8 cellular contexts compared by ENCODE assay signal in genomic region chr4:184649026-184649970, GRCh38. TPM values are rescaled to one million over a fixed set of nuclear protein-coding genes. Genes with fewer than 3 reads are reported as not detected.
A peak's percentile ranks its signal among the peaks of the same experiment; 100 is the strongest.
DNase-seq lines count a peak whose midpoint lies in the region; ATAC-seq lines count a peak whose summit lies in the region.

CASP3 (minus strand) TSS chr4:184649447; CDS start chr4:184638453, 10,994 bp downstream.
PRIMPOL (plus strand) TSS chr4:184649738; CDS start chr4:184657141, 7,403 bp downstream.

- peak within 1 kb of the TSS; percentile 90 to 96 for H3K4me3 ChIP-seq in mesenchymal stem cell (ENCODE audit: insufficient read depth in 1 of 2, low read depth in 1 of 2, low read length in 2 of 2)

- 1% methylated on average over 73 of the region's 90 CpGs for WGBS in mesenchymal stem cell

- peak within 1 kb of the TSS; percentile 75 for H2BK120ac ChIP-seq in mesenchymal stem cell (ENCODE audit: low read depth, low read length)

- H3K9ac ChIP-seq in mesenchymal stem cell (ENCODE audit: low read length) = peak within 1 kb of the TSS; percentile 92

- H3K36me3 ChIP-seq in mesenchymal stem cell (ENCODE audit: control insufficient read depth in 1 of 2, insufficient read depth in 2 of 2, low read depth in 1 of 2, low read length in 2 of 2) = peaks cover 5 to 24% of the 10 kb centered on the region in 2 experiments

- H3K23ac ChIP-seq in mesenchymal stem cell (ENCODE audit: low read length in 2 of 2) = peak within 1 kb of the TSS in 1 of 2 experiments; percentile 46

- peak within 1 kb of the TSS; percentile 79 for H2AFZ ChIP-seq in mesenchymal stem cell (ENCODE audit: low read depth, low read length)

- H3K18ac ChIP-seq in mesenchymal stem cell (ENCODE audit: low read depth in 1 of 2, low read length in 2 of 2) = peak within 1 kb of the TSS; percentile 17 to 93

- peak within 1 kb of the TSS; percentile 84 for H3K27ac ChIP-seq in mesenchymal stem cell (ENCODE audit: low read length, poor library complexity, severe bottlenecking)

- H2AK5ac ChIP-seq in mesenchymal stem cell (ENCODE audit: low read length, severe bottlenecking) = peak within 1 kb of the TSS; percentile 3

- no peaks in the 10 kb centered on the region for H3K9me3 ChIP-seq in mesenchymal stem cell (ENCODE audit: control insufficient read depth, low read length)

- H4K8ac ChIP-seq in mesenchymal stem cell (ENCODE audit: low read length) = peak within 1 kb of the TSS; percentile 67

- H3K14ac ChIP-seq in mesenchymal stem cell (ENCODE audit: low read length in 2 of 2) = peak within 1 kb of the TSS in 1 of 2 experiments; percentile 73

- DNase-seq in COLO829 (ENCODE audit: low spot score) (peak; percentile 71), HT-29 (ENCODE audit: low spot score) (peak; percentile 87), mesenchymal stem cell (peak; percentile 95)
- peak; percentile 89 for DNase-seq in NK-92 treated with Interleukin-12 subunit alpha and Interleukin-12 subunit beta, amount 100 ng/mL, for 24 hours (lab: John Stamatoyannopoulos, UW)
- peak; percentile 99 for DNase-seq in activated CD8-positive, alpha-beta memory T cell treated with anti-CD3 and anti-CD28 coated beads for 24 hours
- peak; percentile 90 for DNase-seq in effector CD4-positive, alpha-beta T cell
- peak; percentile 89 for DNase-seq in stimulated activated CD8-positive, alpha-beta memory T cell treated with anti-CD3 and anti-CD28 coated beads, Interleukin-12 subunit alpha, Interleukin-12 subunit beta, amount 100 ng/mL, for 24 hours (ENCODE audit: extremely low read depth)

- H3K4me1 ChIP-seq in mesenchymal stem cell (ENCODE audit: control insufficient read depth, insufficient read depth, low read depth, low read length) = peaks cover 4% of the 10 kb centered on the region

- H3K27me3 ChIP-seq in mesenchymal stem cell (ENCODE audit: control insufficient read depth in 1 of 2, insufficient read depth in 1 of 2, low read length in 2 of 2) = no peaks in the 10 kb centered on the region

- H3K4me2 ChIP-seq in mesenchymal stem cell (ENCODE audit: low read length, poor library complexity, severe bottlenecking) = peak within 1 kb of the TSS; percentile 84

- peak within 1 kb of the TSS; percentile 84 to 88 for H3K4ac ChIP-seq in mesenchymal stem cell (ENCODE audit: low read depth in 1 of 2, low read length in 2 of 2)

- H4K91ac ChIP-seq in mesenchymal stem cell (ENCODE audit: low read length) = peak within 1 kb of the TSS; percentile 86

- H2BK5ac ChIP-seq in mesenchymal stem cell (ENCODE audit: low read depth, low read length, poor library complexity, severe bottlenecking) = peak within 1 kb of the TSS; percentile 83

- peak within 1 kb of the TSS; percentile 77 for H2BK15ac ChIP-seq in mesenchymal stem cell (ENCODE audit: low read depth, poor library complexity, severe bottlenecking)

- peak within 1 kb of the TSS in 1 of 2 experiments; percentile 68 for H2BK12ac ChIP-seq in mesenchymal stem cell (ENCODE audit: low read length in 2 of 2)

- H3K79me1 ChIP-seq in mesenchymal stem cell (replicated peaks; ENCODE audit: low read length, poor library complexity, severe bottlenecking) = peaks cover 8% of the 10 kb centered on the region

- ATAC-seq in GM21360 (IDR thresholded peaks at IDR 0.05; ENCODE audit: unreplicated experiment) = peak; percentile 84

RNA-seq across cellular contexts. Expression of gene CASP3, which starts in this region (rescaled TPM):
- 5.8 and 7.9 TPM in 2 replicates for total RNA-seq in HT-29 (2014; rRNA removed; shearing (Covaris generic))
- 17.8 TPM for polyA plus RNA-seq in mesenchymal stem cell (2013, experiment 1 of 2)
- polyA plus RNA-seq in mesenchymal stem cell (2013, experiment 2 of 2) = 19.5 TPM

RNA-seq across cellular contexts. Expression of gene PRIMPOL, which starts in this region (rescaled TPM):
- 1.9 and 5.0 TPM in 2 replicates for total RNA-seq in HT-29 (2014; rRNA removed; shearing (Covaris generic))
- polyA plus RNA-seq in mesenchymal stem cell (2013, experiment 1 of 2) = 3.9 TPM
- polyA plus RNA-seq in mesenchymal stem cell (2013, experiment 2 of 2) = 4.3 TPM

Comparison
In these comparisons a context has a peak if more than half of its experiments do, and no peak if none do; other contexts are left out.
1. Peak in every context shown above with its lines: DNase-seq, ATAC-seq, H3K4me3 ChIP-seq and H3K27ac ChIP-seq.